Comparison of ENCODE assay signal across 1 cellular context in genomic region chr9:112332977-112333638, GRCh38.
TF ChIP-seq lines count a peak whose summit lies in the region.

Gene PTBP3, minus strand, starts transcription at chr9:112333619. Its CDS starts 35,754 bp downstream, at chr9:112297865.

TF ChIP-seq in HepG2, 621 proteins besides CTCF, POLR2A, EP300 and RAD21 (continued from another document and continues in another):
- TF ChIP-seq NONO (IDR thresholded peaks at IDR 0.05): no peak
- TF ChIP-seq NONO (CRISPR knock-in tag; conservative IDR thresholded peaks at IDR 0.05): peak; percentile 88
- TF ChIP-seq ZNF329 (CRISPR knock-in tag; IDR thresholded peaks at IDR 0.05; ENCODE audit: low read depth): no peak
- TF ChIP-seq PRDM15 (CRISPR knock-in tag; IDR thresholded peaks at IDR 0.05): 0 out of 2 replicates have a peak, but pooled peaks have one; percentile 40
- TF ChIP-seq ZNF496 (CRISPR knock-in tag; IDR thresholded peaks at IDR 0.05; ENCODE audit: insufficient replicate concordance): no peak
- TF ChIP-seq ZNF670 (CRISPR knock-in tag; IDR thresholded peaks at IDR 0.05; ENCODE audit: borderline replicate concordance): peak; percentile 28; the same call in 1 of the 2 replicates
- no peak for TF ChIP-seq ZNF20 (CRISPR knock-in tag; IDR thresholded peaks at IDR 0.05)
- no peak for TF ChIP-seq ATF2 (CRISPR knock-in tag; IDR thresholded peaks at IDR 0.05)
- TF ChIP-seq SMARCC2 (IDR thresholded peaks at IDR 0.05): no peak
- 0 out of 2 replicates have a peak, but pooled peaks have one; percentile 40 for TF ChIP-seq STAT5B (CRISPR knock-in tag; IDR thresholded peaks at IDR 0.05)
- peak; percentile 60; the same call in 1 of the 2 replicates for TF ChIP-seq ZNF619 (CRISPR knock-in tag; IDR thresholded peaks at IDR 0.05)
- 0 out of 2 replicates have a peak, but pooled peaks have one; percentile 7 for TF ChIP-seq IRF1 (CRISPR knock-in tag; IDR thresholded peaks at IDR 0.05; ENCODE audit: low read depth)
- TF ChIP-seq ZNF282 (IDR thresholded peaks at IDR 0.05; ENCODE audit: partially characterized antibody): no peak
- TF ChIP-seq MLX (CRISPR knock-in tag; IDR thresholded peaks at IDR 0.05): no peak; the same call in 1 of the 2 replicates
- no peak; the same call in 1 of the 2 replicates for TF ChIP-seq ZNF629 (CRISPR knock-in tag; conservative IDR thresholded peaks at IDR 0.05)
- TF ChIP-seq SALL1 (CRISPR knock-in tag; IDR thresholded peaks at IDR 0.05): peak; percentile 48
- TF ChIP-seq PHF21A (CRISPR knock-in tag; IDR thresholded peaks at IDR 0.05): 0 out of 2 replicates have a peak, but pooled peaks have one; percentile 26
- TF ChIP-seq ZBTB25 (CRISPR knock-in tag; IDR thresholded peaks at IDR 0.05): peak; percentile 85; the same call in 1 of the 2 replicates
- no peak for TF ChIP-seq AHR (CRISPR knock-in tag; IDR thresholded peaks at IDR 0.05)
- TF ChIP-seq ZNF30 (CRISPR knock-in tag; IDR thresholded peaks at IDR 0.05): no peak
- no peak for TF ChIP-seq ZNF577 (CRISPR knock-in tag; IDR thresholded peaks at IDR 0.05; ENCODE audit: borderline replicate concordance, low read depth)
- no peak for TF ChIP-seq AKNA (CRISPR knock-in tag; IDR thresholded peaks at IDR 0.05; ENCODE audit: borderline replicate concordance)
- peak; percentile 83 for TF ChIP-seq YY1 (IDR thresholded peaks at IDR 0.05; ENCODE audit: insufficient read depth, insufficient replicate concordance, low read depth, low read length)
- TF ChIP-seq KDM5B (CRISPR knock-in tag; IDR thresholded peaks at IDR 0.05; ENCODE audit: borderline replicate concordance): peak; percentile 75; the same call in 1 of the 2 replicates
- TF ChIP-seq ZNF124 (CRISPR knock-in tag; IDR thresholded peaks at IDR 0.05): 0 out of 2 replicates have a peak, but pooled peaks have one; percentile 39
- TF ChIP-seq ZBTB38 (CRISPR knock-in tag; IDR thresholded peaks at IDR 0.05): peak; percentile 76; the same call in 1 of the 2 replicates
- peak; percentile 63 for TF ChIP-seq POLR2AphosphoS5 (IDR thresholded peaks at IDR 0.05; ENCODE audit: low read depth, low read length)
- TF ChIP-seq ZFP62 (CRISPR knock-in tag; IDR thresholded peaks at IDR 0.05): no peak
- no peak for TF ChIP-seq HNF4G (IDR thresholded peaks at IDR 0.05; ENCODE audit: borderline replicate concordance, low read depth, low read length)
- TF ChIP-seq HNF4G (CRISPR knock-in tag; IDR thresholded peaks at IDR 0.05; ENCODE audit: borderline replicate concordance, low read depth): no peak
- TF ChIP-seq CEBPZ (IDR thresholded peaks at IDR 0.05; ENCODE audit: low read length): no peak
- TF ChIP-seq PLSCR1 (CRISPR knock-in tag; IDR thresholded peaks at IDR 0.05; ENCODE audit: borderline replicate concordance): no peak
- TF ChIP-seq KAT7 (CRISPR knock-in tag; IDR thresholded peaks at IDR 0.05; ENCODE audit: borderline replicate concordance): peak; percentile 98
- TF ChIP-seq ZNF878 (CRISPR knock-in tag; IDR thresholded peaks at IDR 0.05): no peak; the same call in 1 of the 2 replicates
- TF ChIP-seq MNT (IDR thresholded peaks at IDR 0.05): peak; percentile 70
- TF ChIP-seq THRA (CRISPR knock-in tag; IDR thresholded peaks at IDR 0.05; ENCODE audit: borderline replicate concordance): peak; percentile 50; the same call in 1 of the 2 replicates
- no peak; the same call in 1 of the 2 replicates for TF ChIP-seq SNAPC2 (CRISPR knock-in tag; IDR thresholded peaks at IDR 0.05)
- TF ChIP-seq HOXD1 (CRISPR knock-in tag; IDR thresholded peaks at IDR 0.05): 0 out of 2 replicates have a peak, but pooled peaks have one; percentile 57
